In the genomic region with DNA sequence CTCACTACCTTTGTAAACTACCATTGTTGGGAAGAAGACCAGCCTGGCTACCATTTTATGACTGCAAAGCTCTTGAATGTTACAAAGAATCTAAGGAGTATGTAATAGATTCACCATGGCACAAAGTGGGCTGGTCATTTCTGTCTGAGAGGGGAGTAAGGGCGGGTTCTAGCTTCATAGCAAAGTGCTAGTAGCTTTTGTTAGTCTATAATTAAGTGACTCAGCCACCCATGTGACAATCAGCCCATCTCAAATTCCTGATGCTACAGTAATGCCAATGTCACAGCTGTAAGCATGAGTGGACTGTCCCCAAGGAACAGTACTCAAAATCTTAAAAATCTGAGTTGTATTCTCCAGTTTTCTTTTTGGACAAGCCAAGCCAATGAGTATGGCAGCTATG, we compare ENCODE assay signal across 1 cellular context.
TF ChIP-seq lines count a peak whose summit lies in the region.

No MANE protein-coding gene starts in this region.

TF ChIP-seq in HEK293, 187 proteins besides CTCF, POLR2A, EP300 and RAD21 (continued from another document):
- no peak for TF ChIP-seq ZNF529 (tag by site-specific recombination; IDR thresholded peaks at IDR 0.05; ENCODE audit: insufficient replicate concordance)
- no peak for TF ChIP-seq ZNF175 (tag by site-specific recombination; IDR thresholded peaks at IDR 0.05)
- TF ChIP-seq ZIC2 (tag by site-specific recombination; IDR thresholded peaks at IDR 0.05), result no peak
- TF ChIP-seq, protein P1, sequence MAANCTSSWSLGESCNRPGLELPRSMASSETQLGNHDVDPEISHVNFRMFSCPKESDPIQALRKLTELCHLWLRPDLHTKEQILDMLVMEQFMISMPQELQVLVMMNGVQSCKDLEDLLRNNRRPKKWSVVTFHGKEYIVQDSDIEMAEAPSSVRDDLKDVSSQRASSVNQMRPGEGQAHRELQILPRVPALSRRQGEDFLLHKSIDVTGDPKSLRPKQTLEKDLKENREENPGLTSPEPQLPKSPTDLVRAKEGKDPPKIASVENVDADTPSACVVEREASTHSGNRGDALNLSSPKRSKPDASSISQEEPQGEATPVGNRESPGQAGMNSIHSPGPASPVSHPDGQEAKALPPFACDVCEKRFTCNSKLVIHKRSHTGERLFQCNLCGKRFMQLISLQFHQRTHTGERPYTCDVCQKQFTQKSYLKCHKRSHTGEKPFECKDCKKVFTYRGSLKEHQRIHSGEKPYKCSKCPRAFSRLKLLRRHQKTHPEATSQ (tag by site-specific recombination; IDR thresholded peaks at IDR 0.05), result no peak
- no peak for TF ChIP-seq ZNF768 (tag by site-specific recombination; IDR thresholded peaks at IDR 0.05)
- no peak for TF ChIP-seq ZNF266 (tag by site-specific recombination; IDR thresholded peaks at IDR 0.05; ENCODE audit: low read depth)
- TF ChIP-seq KLF17 (tag by site-specific recombination; IDR thresholded peaks at IDR 0.05), result no peak
- no peak for TF ChIP-seq ZFP41 (tag by site-specific recombination; IDR thresholded peaks at IDR 0.05; ENCODE audit: borderline replicate concordance)
- TF ChIP-seq TSHZ1 (tag by site-specific recombination; IDR thresholded peaks at IDR 0.05; ENCODE audit: borderline replicate concordance), result no peak
- TF ChIP-seq ZNF37A (tag by site-specific recombination; IDR thresholded peaks at IDR 0.05), result no peak
- no peak for TF ChIP-seq MYNN (tag by site-specific recombination; IDR thresholded peaks at IDR 0.05; ENCODE audit: borderline replicate concordance)
- TF ChIP-seq FEZF1 (tag by site-specific recombination; IDR thresholded peaks at IDR 0.05), result no peak
- no peak for TF ChIP-seq ZNF202 (tag by site-specific recombination; IDR thresholded peaks at IDR 0.05; ENCODE audit: borderline replicate concordance)
- TF ChIP-seq ZNF677 (tag by site-specific recombination; IDR thresholded peaks at IDR 0.05), result no peak
- no peak for TF ChIP-seq GLI2 (tag by site-specific recombination; IDR thresholded peaks at IDR 0.05; ENCODE audit: borderline replicate concordance, low read depth)
- no peak for TF ChIP-seq ZNF658 (tag by site-specific recombination; IDR thresholded peaks at IDR 0.05)
- no peak for TF ChIP-seq ZNF112 (tag by site-specific recombination; IDR thresholded peaks at IDR 0.05)
- TF ChIP-seq HOXD13 (CRISPR knock-in tag; IDR thresholded peaks at IDR 0.05; ENCODE audit: borderline replicate concordance), result no peak
- TF ChIP-seq, protein P2, sequence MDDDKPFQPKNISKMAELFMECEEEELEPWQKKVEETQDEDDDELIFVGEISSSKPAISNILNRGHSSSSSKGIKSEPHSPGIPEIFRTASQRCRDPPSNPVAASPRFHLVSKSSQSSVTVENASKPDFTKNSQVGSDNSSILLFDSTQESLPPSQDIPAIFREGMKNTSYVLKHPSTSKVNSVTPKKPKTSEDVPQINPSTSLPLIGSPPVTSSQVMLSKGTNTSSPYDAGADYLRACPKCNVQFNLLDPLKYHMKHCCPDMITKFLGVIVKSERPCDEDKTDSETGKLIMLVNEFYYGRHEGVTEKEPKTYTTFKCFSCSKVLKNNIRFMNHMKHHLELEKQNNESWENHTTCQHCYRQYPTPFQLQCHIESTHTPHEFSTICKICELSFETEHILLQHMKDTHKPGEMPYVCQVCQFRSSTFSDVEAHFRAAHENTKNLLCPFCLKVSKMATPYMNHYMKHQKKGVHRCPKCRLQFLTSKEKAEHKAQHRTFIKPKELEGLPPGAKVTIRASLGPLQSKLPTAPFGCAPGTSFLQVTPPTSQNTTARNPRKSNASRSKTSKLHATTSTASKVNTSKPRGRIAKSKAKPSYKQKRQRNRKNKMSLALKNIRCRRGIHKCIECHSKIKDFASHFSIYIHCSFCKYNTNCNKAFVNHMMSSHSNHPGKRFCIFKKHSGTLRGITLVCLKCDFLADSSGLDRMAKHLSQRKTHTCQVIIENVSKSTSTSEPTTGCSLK (tag by site-specific recombination; IDR thresholded peaks at IDR 0.05), result no peak
